ENCODE assay signal across 11 cellular contexts in genomic region chr11:44893250-44894216, GRCh38. TPM values are rescaled to one million over a fixed set of nuclear protein-coding genes. Genes with fewer than 3 reads are reported as not detected.
DNase-seq lines count a peak whose midpoint lies in the region; ATAC-seq and TF ChIP-seq lines count a peak whose summit lies in the region.
"Had no signal": no experiment of that assay in that cellular context is flagged by ENCODE, and none has a peak within 500 bp of the region (broad histone marks: within the 10 kb centered on the region; RNA-seq: fewer than 3 reads in every experiment).

No MANE protein-coding gene starts in this region.

- peak; percentile 78 for DNase-seq in Ammon's horn (ENCODE audit: low spot score)
- no peak for DNase-seq in NT2/D1 (ENCODE audit: low read depth, low spot score)
- DNase-seq in neuronal stem cell (ENCODE audit: low spot score), result no peak
- no peak for DNase-seq in dermis blood vessel endothelial cell
- DNase-seq in activated CD4-positive, alpha-beta memory T cell treated with anti-CD3 and anti-CD28 coated beads for 36 hours, result no peak
- DNase-seq in COLO829 (ENCODE audit: low spot score), result no peak
- DNase-seq in CD8-positive, alpha-beta T cell, result no peak
- DNase-seq: NCI-H187 treated with DMSO at 0.1 percent for 48 hours had no signal

- no peak overlapping the region for H3K14ac ChIP-seq in neuronal stem cell (ENCODE audit: low read length)

- POLR2A ChIA-PET in activated CD4-positive, alpha-beta memory T cell treated with anti-CD3 and anti-CD28 coated beads for 36 hours (lab: Charles Lee), result no interaction called here
- POLR2A ChIA-PET in CD8-positive, alpha-beta T cell (lab: Charles Lee), result no interaction called here

- no peak overlapping the region for H2AFZ ChIP-seq in neuronal stem cell (ENCODE audit: low read length)

- peaks cover 27% of the 10 kb centered on the region for H3K4me1 ChIP-seq in NT2/D1 (ENCODE audit: insufficient read depth, insufficient read length)
- peaks cover 6 to 49% (median 15%) of the 10 kb centered on the region in 3 donors for H3K4me1 ChIP-seq in gastroesophageal sphincter
- peaks cover 24 to 26% of the 10 kb centered on the region in 2 donors for H3K4me1 ChIP-seq in neuronal stem cell (ENCODE audit: control insufficient read depth in 2 of 2, insufficient read depth in 1 of 2, low read depth in 1 of 2, low read length in 2 of 2)
- H3K4me1 ChIP-seq in CD8-positive, alpha-beta T cell (ENCODE audit: insufficient read depth, low read length), result no peaks in the 10 kb centered on the region
- H3K4me1 ChIP-seq: breast epithelium had no signal

- H3K9me3 Mint-ChIP-seq in activated CD4-positive, alpha-beta memory T cell treated with anti-CD3 and anti-CD28 coated beads for 36 hours, result no peaks in the 10 kb centered on the region
- no peaks in the 10 kb centered on the region for H3K9me3 Mint-ChIP-seq in CD8-positive, alpha-beta T cell

- peak; percentile 51 for ATAC-seq in gastroesophageal sphincter
- no peak for ATAC-seq in CD8-positive, alpha-beta T cell

- whole genome bisulfite sequencing in gastroesophageal sphincter (ENCODE audit: low coverage in 1 of 2), 2 donors, result 24 to 46% methylated on average over 5 of the region's 20 CpGs
- no CpG with 5 or more reads among the region's 20 CpGs for WGBS in neuronal stem cell (ENCODE audit: extremely low coverage in 2 of 2, insufficient read length in 2 of 2, insufficient replicate concordance in 1 of 2), 2 donors

- TF ChIP-seq EP300 in gastroesophageal sphincter (IDR thresholded peaks at IDR 0.05), result no peak

- H2AK5ac ChIP-seq in neuronal stem cell (ENCODE audit: low read depth, low read length), result peak overlapping the region; percentile 1

- no peak overlapping the region for H3K4ac ChIP-seq in neuronal stem cell (ENCODE audit: low read length)

- peak overlapping the region; percentile 22 for H3K23ac ChIP-seq in neuronal stem cell (ENCODE audit: low read depth, low read length, poor library complexity)

- H2BK120ac ChIP-seq in neuronal stem cell (ENCODE audit: low read depth, low read length), result no peak overlapping the region

- H3K27me3 Mint-ChIP-seq in activated CD4-positive, alpha-beta memory T cell treated with anti-CD3 and anti-CD28 coated beads for 36 hours, result no peaks in the 10 kb centered on the region
- H3K27me3 Mint-ChIP-seq in CD8-positive, alpha-beta T cell (ENCODE audit: low read depth), result no peaks in the 10 kb centered on the region

- H3K18ac ChIP-seq in neuronal stem cell (ENCODE audit: low read length), result peak overlapping the region; percentile 71

- H2BK12ac ChIP-seq in neuronal stem cell (ENCODE audit: low read length), result peak overlapping the region; percentile 11

- H3K4me3 ChIP-seq in NT2/D1 (ENCODE audit: insufficient read length, low read depth) (no peak overlapping the region), gastroesophageal sphincter (no peak overlapping the region), neuronal stem cell (ENCODE audit: low read length in 2 of 2) (no peak overlapping the region)
- no peak overlapping the region for H3K4me3 ChIP-seq in CD8-positive, alpha-beta T cell (ENCODE audit: low read depth, low read length)
- H3K4me3 ChIP-seq: breast epithelium, thoracic aorta had no signal

- H3K9me3 ChIP-seq in NT2/D1 (ENCODE audit: insufficient read depth, low read length) (peaks cover 5% of the 10 kb centered on the region; the same call in 1 of the 2 replicates), gastroesophageal sphincter (no peaks in the 10 kb centered on the region), neuronal stem cell (replicated peaks in 1 of 2; ENCODE audit: control insufficient read depth in 2 of 2, insufficient read depth in 1 of 2, low read depth in 1 of 2, low read length in 2 of 2) (peaks cover 3 to 8% of the 10 kb centered on the region in 2 donors)
- no peaks in the 10 kb centered on the region for H3K9me3 ChIP-seq in CD8-positive, alpha-beta T cell (ENCODE audit: low read length)
- H3K9me3 ChIP-seq: thoracic aorta had no signal

- no peaks in the 10 kb centered on the region for H3K27me3 ChIP-seq in NT2/D1 (ENCODE audit: insufficient read depth, insufficient read length)
- H3K27me3 ChIP-seq in gastroesophageal sphincter, result no peaks in the 10 kb centered on the region
- no peaks in the 10 kb centered on the region for H3K27me3 ChIP-seq in neuronal stem cell (ENCODE audit: control insufficient read depth in 3 of 3, insufficient read depth in 3 of 3, low read depth in 1 of 3, low read length in 3 of 3)
- no peaks in the 10 kb centered on the region for H3K27me3 ChIP-seq in CD8-positive, alpha-beta T cell (ENCODE audit: insufficient read depth, low read length)

- no peak overlapping the region for H2BK15ac ChIP-seq in neuronal stem cell (ENCODE audit: low read length)

- no peak for TF ChIP-seq POLR2A in gastroesophageal sphincter (IDR thresholded peaks at IDR 0.05)

- peak overlapping the region; percentile 66 to 86 (median 81) for H3K27ac ChIP-seq in gastroesophageal sphincter
- H3K27ac ChIP-seq in neuronal stem cell (replicated peaks; ENCODE audit: low read length), result peak overlapping the region; percentile 12
- H3K27ac ChIP-seq in CD8-positive, alpha-beta T cell (ENCODE audit: low read depth, low read length), result no peak overlapping the region
- H3K27ac ChIP-seq: breast epithelium had no signal

- H3K4me1 Mint-ChIP-seq in activated CD4-positive, alpha-beta memory T cell treated with anti-CD3 and anti-CD28 coated beads for 36 hours (ENCODE audit: low read depth), result peaks cover 9% of the 10 kb centered on the region
- H3K4me1 Mint-ChIP-seq in CD8-positive, alpha-beta T cell (ENCODE audit: low read depth), result no peaks in the 10 kb centered on the region

- H3K36me3 Mint-ChIP-seq in activated CD4-positive, alpha-beta memory T cell treated with anti-CD3 and anti-CD28 coated beads for 36 hours, result peaks cover 10% of the 10 kb centered on the region
- H3K36me3 Mint-ChIP-seq in CD8-positive, alpha-beta T cell, result peaks cover 4% of the 10 kb centered on the region

- no peak overlapping the region for H3K4me3 Mint-ChIP-seq in activated CD4-positive, alpha-beta memory T cell treated with anti-CD3 and anti-CD28 coated beads for 36 hours
- H3K4me3 Mint-ChIP-seq in CD8-positive, alpha-beta T cell, result no peak overlapping the region

- peaks cover 5% of the 10 kb centered on the region for H3K79me1 ChIP-seq in neuronal stem cell (ENCODE audit: low read depth, low read length)

- H3K4me2 ChIP-seq in neuronal stem cell (ENCODE audit: insufficient read depth, low read length, poor library complexity, severe bottlenecking), result no peak overlapping the region

- CTCF ChIA-PET in activated CD4-positive, alpha-beta memory T cell treated with anti-CD3 and anti-CD28 coated beads for 36 hours (lab: Charles Lee), result interaction anchor here (0.7 to 2.9 kb wide), 11 partner anchors 18 to 338 kb away, joined by 3 to 15 read pairs (median 3); no protein-coding TSS in a partner anchor
- CTCF ChIA-PET in CD8-positive, alpha-beta T cell (lab: Charles Lee), result interaction anchor here (0.6 to 1.7 kb wide), 7 partner anchors 17 to 276 kb away, joined by 3 to 6 read pairs (median 4); no protein-coding TSS in a partner anchor

- no peak overlapping the region for H4K91ac ChIP-seq in neuronal stem cell (ENCODE audit: low read depth, low read length, poor library complexity)

- H2BK5ac ChIP-seq in neuronal stem cell (ENCODE audit: low read length), result no peak overlapping the region

- H3K27ac Mint-ChIP-seq in activated CD4-positive, alpha-beta memory T cell treated with anti-CD3 and anti-CD28 coated beads for 36 hours, result no peak overlapping the region
- H3K27ac Mint-ChIP-seq in CD8-positive, alpha-beta T cell, result no peak overlapping the region

- H4K8ac ChIP-seq in neuronal stem cell (ENCODE audit: low read depth, low read length), result no peak overlapping the region

- H3K9ac ChIP-seq in NT2/D1 (ENCODE audit: insufficient read length, low read depth) (peak overlapping the region; percentile 26), neuronal stem cell (ENCODE audit: low read depth, low read length, poor library complexity) (no peak overlapping the region)

- no peak for TF ChIP-seq CTCF in gastroesophageal sphincter (IDR thresholded peaks at IDR 0.05)
- TF ChIP-seq CTCF in CD8-positive, alpha-beta T cell (IDR thresholded peaks at IDR 0.05), result no peak

- H3K36me3 ChIP-seq in NT2/D1 (ENCODE audit: insufficient read depth, insufficient read length, low read length) (peaks cover 21% of the 10 kb centered on the region), gastroesophageal sphincter (peaks cover 0 to 8% of the 10 kb centered on the region in 2 donors), neuronal stem cell (replicated peaks in 1 of 2; ENCODE audit: control insufficient read depth in 2 of 2, insufficient read depth in 2 of 2, low read length in 2 of 2) (peaks cover 8% of the 10 kb centered on the region in 2 donors)
- H3K36me3 ChIP-seq in CD8-positive, alpha-beta T cell (ENCODE audit: insufficient read depth, low read length), result no peaks in the 10 kb centered on the region
- H3K36me3 ChIP-seq: breast epithelium, thoracic aorta had no signal

- intact Hi-C loops in activated CD4-positive, alpha-beta memory T cell treated with anti-CD3 and anti-CD28 coated beads for 36 hours (cut with micrococcal nuclease), result loop anchor here (1.0 to 5.0 kb wide), 5 partner anchors 116 to 336 kb away; no protein-coding TSS in a partner anchor
- intact Hi-C loops in CD8-positive, alpha-beta T cell (cut with DNase I, micrococcal nuclease), result loop anchor here (1.0 to 5.0 kb wide), 3 partner anchors 166 to 336 kb away; partner anchors contain the start of gene TSPAN18 (in 1 of the 2)

RNA-seq across cellular contexts. Expression of gene TP53I11, which starts 57.1 kb away (rescaled TPM):
- total RNA-seq in gastroesophageal sphincter, result 100 to 1,000 TPM in 1 of 4 donors, 10 to 100 TPM in 3; 19.8 to 110 (median 40.8) TPM
- polyA plus RNA-seq in neuronal stem cell (2013, experiment 1 of 2), result 235 TPM
- polyA plus RNA-seq in neuronal stem cell (2013, experiment 2 of 2), result 227 TPM
- 31.0 and 47.1 TPM in 2 replicates for total RNA-seq in dermis blood vessel endothelial cell
- 10 to 100 TPM; 15.7 to 17.6 TPM for total RNA-seq in activated CD4-positive, alpha-beta memory T cell treated with anti-CD3 and anti-CD28 coated beads for 36 hours
- 1 to 10 TPM; 4.8 to 6.8 TPM for total RNA-seq in CD8-positive, alpha-beta T cell
